In genomic region chr13:33758113-33758512, GRCh38 we compare ENCODE assay signal across 19 cellular contexts. TPM values are rescaled to one million over a fixed set of nuclear protein-coding genes. Genes with fewer than 3 reads are reported as not detected.
DNase-seq lines count a peak whose midpoint lies in the region; ATAC-seq and TF ChIP-seq lines count a peak whose summit lies in the region.
"Had no signal": no experiment of that assay in that cellular context is flagged by ENCODE, and none has a peak within 500 bp of the region (broad histone marks: within the 10 kb centered on the region; RNA-seq: fewer than 3 reads in every experiment).

No MANE protein-coding gene starts in this region.

- no peaks in the 10 kb centered on the region for H3K4me1 Mint-ChIP-seq in CD4-positive, alpha-beta T cell (ENCODE audit: low read depth)

- POLR2A ChIA-PET in CD4-positive, alpha-beta T cell (lab: Charles Lee) = no interaction called here

- H3K9me3 Mint-ChIP-seq in CD4-positive, alpha-beta T cell = no peaks in the 10 kb centered on the region
- H3K9me3 Mint-ChIP-seq: activated CD4-positive, alpha-beta T cell treated with anti-CD3 and anti-CD28 coated beads, Interleukin-2, amount 10 ng/mL, durations not matched to agents 7 days and 5 days; activated T-cell treated with anti-CD3 and anti-CD28 coated beads, Interleukin-2, amount 50 U/mL, for 72 hours had no signal

- H3K36me3 Mint-ChIP-seq in CD4-positive, alpha-beta T cell (ENCODE audit: low read depth) = no peaks in the 10 kb centered on the region

- CTCF ChIA-PET in CD4-positive, alpha-beta T cell (lab: Charles Lee) = no interaction called here

- intact Hi-C loops in CD4-positive, alpha-beta T cell (cut with DNase I, micrococcal nuclease) = no loop called here

- no peaks in the 10 kb centered on the region for H3K27me3 Mint-ChIP-seq in CD4-positive, alpha-beta T cell

- no peaks in the 10 kb centered on the region for H3K27me3 ChIP-seq in CD4-positive, alpha-beta T cell (ENCODE audit: control insufficient read depth, insufficient read depth, low read length)
- H3K27me3 ChIP-seq: transverse colon had no signal

- no peaks in the 10 kb centered on the region for H3K9me3 ChIP-seq in CD4-positive, alpha-beta T cell (ENCODE audit: control insufficient read depth, low read length)
- H3K9me3 ChIP-seq: mucosa of descending colon, transverse colon had no signal

- DNase-seq in CD4-positive, alpha-beta T cell = no peak
- no peak for DNase-seq in AG08395 (ENCODE audit: low spot score)
- DNase-seq in stimulated activated CD4-positive, alpha-beta T cell treated with anti-CD3 and anti-CD28 coated beads, Interleukin-2, amount 100 ng/mL, for 48 hours = no peak
- DNase-seq: ACHN; activated CD4-positive, alpha-beta T cell treated with anti-CD3 and anti-CD28 coated beads, Interleukin-2, amount 10 ng/mL, durations not matched to agents 7 days and 5 days; activated T-cell treated with anti-CD3 and anti-CD28 coated beads, Interleukin-2, amount 50 U/mL, for 72 hours; KG1; mucosa of descending colon; NCI-H1436 treated with DMSO at 0.1 percent for 48 hours; NCI-H510A; T-helper 2 cell; transverse colon had no signal

- H3K4me3 Mint-ChIP-seq in CD4-positive, alpha-beta T cell = no peak overlapping the region
- H3K4me3 Mint-ChIP-seq: activated CD4-positive, alpha-beta T cell treated with anti-CD3 and anti-CD28 coated beads, Interleukin-2, amount 10 ng/mL, durations not matched to agents 7 days and 5 days; activated T-cell treated with anti-CD3 and anti-CD28 coated beads, Interleukin-2, amount 50 U/mL, for 72 hours had no signal

- H3K27ac ChIP-seq in CD4-positive, alpha-beta T cell (ENCODE audit: low read depth, low read length) = no peak overlapping the region
- H3K27ac ChIP-seq: coronary artery, parathyroid adenoma, transverse colon had no signal

- ATAC-seq in GM18508 (IDR thresholded peaks at IDR 0.05; ENCODE audit: insufficient read depth, unreplicated experiment) = peak; percentile 50
- peak; percentile 49 for ATAC-seq in GM21381 (IDR thresholded peaks at IDR 0.05; ENCODE audit: unreplicated experiment)
- ATAC-seq in HG02885 (IDR thresholded peaks at IDR 0.05; ENCODE audit: poor library complexity, unreplicated experiment) = peak; percentile 65
- ATAC-seq in HG03460 (IDR thresholded peaks at IDR 0.05; ENCODE audit: unreplicated experiment) = peak; percentile 47
- ATAC-seq in GM21825 (IDR thresholded peaks at IDR 0.05; ENCODE audit: unreplicated experiment) = no peak
- no peak for ATAC-seq in CD4-positive, alpha-beta T cell (ENCODE audit: poor library complexity)
- ATAC-seq: activated T-cell treated with anti-CD3 and anti-CD28 coated beads, Interleukin-2, amount 50 U/mL, for 72 hours; mucosa of descending colon had no signal

- TF ChIP-seq CTCF in CD4-positive, alpha-beta T cell (IDR thresholded peaks at IDR 0.05) = no peak

- H3K27ac Mint-ChIP-seq in CD4-positive, alpha-beta T cell = no peak overlapping the region
- H3K27ac Mint-ChIP-seq: activated CD4-positive, alpha-beta T cell treated with anti-CD3 and anti-CD28 coated beads, Interleukin-2, amount 10 ng/mL, durations not matched to agents 7 days and 5 days; activated T-cell treated with anti-CD3 and anti-CD28 coated beads, Interleukin-2, amount 50 U/mL, for 72 hours had no signal

RNA-seq across cellular contexts. Expression of gene RFC3, which starts 59.8 kb away (rescaled TPM):
- total RNA-seq in CD4-positive, alpha-beta T cell = 1 to 10 TPM; 4.5 TPM

Comparison
In these comparisons a context has a peak if more than half of its experiments do, and no peak if none do; other contexts are left out.
1. ATAC-seq: peak in GM18508 (single experiment), GM21381 (single experiment), HG02885 (single experiment) and HG03460 (single experiment); none in GM21825 (single experiment) and CD4-positive, alpha-beta T cell (single experiment).